9 cellular contexts compared by ENCODE assay signal in genomic region chr19:3403489-3404323, GRCh38. TPM values are rescaled to one million over a fixed set of nuclear protein-coding genes. Genes with fewer than 3 reads are reported as not detected.
DNase-seq lines count a peak whose midpoint lies in the region; ATAC-seq and TF ChIP-seq lines count a peak whose summit lies in the region.
"Had no signal": no experiment of that assay in that cellular context is flagged by ENCODE, and none has a peak within 500 bp of the region (broad histone marks: within the 10 kb centered on the region; RNA-seq: fewer than 3 reads in every experiment).

No MANE protein-coding gene starts in this region.

- intact Hi-C loops in activated CD8-positive, alpha-beta T cell treated with anti-CD3 and anti-CD28 coated beads for 36 hours (cut with micrococcal nuclease) = no loop called here

- no peak for TF ChIP-seq CTCF in AG04450 (IDR thresholded peaks at IDR 0.05; ENCODE audit: low read depth, low read length)
- TF ChIP-seq CTCF in neutrophil (IDR thresholded peaks at IDR 0.05) = no peak
- no peak for TF ChIP-seq CTCF in GM10266 (IDR thresholded peaks at IDR 0.05; ENCODE audit: control insufficient read depth, insufficient read depth, low read depth, missing control alignments)
- no peak for TF ChIP-seq CTCF in activated CD8-positive, alpha-beta T cell treated with anti-CD3 and anti-CD28 coated beads for 36 hours (IDR thresholded peaks at IDR 0.05)

- H3K27me3 ChIP-seq in AG04450 (ENCODE audit: control insufficient read depth, insufficient read depth, low read length) (no peaks in the 10 kb centered on the region), SJCRH30 (no peaks in the 10 kb centered on the region), neutrophil (no peaks in the 10 kb centered on the region)

- H3K36me3 ChIP-seq in SJCRH30 (0 out of 2 replicates have a peak, but pooled peaks cover 5% of the 10 kb centered on the region), neutrophil (peaks cover 2% of the 10 kb centered on the region)

- ATAC-seq in HG03039 (IDR thresholded peaks at IDR 0.05; ENCODE audit: unreplicated experiment) = no peak
- ATAC-seq in activated CD8-positive, alpha-beta T cell treated with anti-CD3 and anti-CD28 coated beads for 36 hours = no peak

- H3K4me3 ChIP-seq in AG04450 (ENCODE audit: low read depth, low read length) (peak overlapping the region; percentile 31), SJCRH30 (no peak overlapping the region), neutrophil (ENCODE audit: low read depth in 1 of 2, low read length in 1 of 2) (no peak overlapping the region)

- H3K9me3 ChIP-seq in AG04450 (ENCODE audit: control insufficient read depth, insufficient read depth, low read length) = peaks cover 4% of the 10 kb centered on the region
- H3K9me3 ChIP-seq in SJCRH30 (replicated peaks) = no peaks in the 10 kb centered on the region
- H3K9me3 ChIP-seq in neutrophil = no peaks in the 10 kb centered on the region

- H3K27ac ChIP-seq in AG04450 (ENCODE audit: low read depth, low read length) (peak overlapping the region; percentile 99), SJCRH30 (no peak overlapping the region), neutrophil (peak overlapping the region; percentile 40)

- H3K36me3 Mint-ChIP-seq in activated CD8-positive, alpha-beta T cell treated with anti-CD3 and anti-CD28 coated beads for 36 hours (ENCODE audit: low read depth) = no peaks in the 10 kb centered on the region

- H3K4me1 ChIP-seq in SJCRH30 (no peaks in the 10 kb centered on the region), neutrophil (ENCODE audit: control insufficient read depth in 1 of 2, insufficient read depth in 1 of 2, low read depth in 1 of 2, low read length in 1 of 2) (peaks cover 16 to 19% of the 10 kb centered on the region in 2 experiments)

- H3K27ac Mint-ChIP-seq in activated CD8-positive, alpha-beta T cell treated with anti-CD3 and anti-CD28 coated beads for 36 hours = no peak overlapping the region

- H3K4me3 Mint-ChIP-seq in activated CD8-positive, alpha-beta T cell treated with anti-CD3 and anti-CD28 coated beads for 36 hours = no peak overlapping the region

- POLR2A ChIA-PET in AG04450 (lab: Yijun Ruan, JAX) = interaction anchor here (0.5 to 1.0 kb wide), 2 partner anchors 38 to 90 kb away, joined by 3 read pairs; no protein-coding TSS in a partner anchor
- POLR2A ChIA-PET in activated CD8-positive, alpha-beta T cell treated with anti-CD3 and anti-CD28 coated beads for 36 hours (lab: Charles Lee) = no interaction called here

- DNase-seq in AG04450 (ENCODE audit: low read depth, low spot score) (peak; percentile 91), SJCRH30 (peak; percentile 25 to 26), fibroblast of the conjunctiva (ENCODE audit: low read depth) (peak; percentile 90), RPMI8226 (no peak), GM10266 (ENCODE audit: extremely low spot score) (no peak)
- DNase-seq in activated CD8-positive, alpha-beta T cell treated with anti-CD3 and anti-CD28 coated beads for 36 hours = no peak
- DNase-seq: activated CD8-positive, alpha-beta memory T cell treated with anti-CD3 and anti-CD28 coated beads, Interleukin-2, amount 50 U/mL, for 48 hours had no signal

- CTCF ChIA-PET in AG04450 (lab: Charles Lee) = interaction anchor here (1.4 kb wide), 1 partner anchor 69 kb away, joined by 3 read pairs; no protein-coding TSS in a partner anchor
- CTCF ChIA-PET in activated CD8-positive, alpha-beta T cell treated with anti-CD3 and anti-CD28 coated beads for 36 hours (lab: Charles Lee) = no interaction called here

- H3K9me3 Mint-ChIP-seq in activated CD8-positive, alpha-beta T cell treated with anti-CD3 and anti-CD28 coated beads for 36 hours = no peaks in the 10 kb centered on the region

- no peaks in the 10 kb centered on the region for H3K4me1 Mint-ChIP-seq in activated CD8-positive, alpha-beta T cell treated with anti-CD3 and anti-CD28 coated beads for 36 hours (ENCODE audit: low read depth)

- H3K27me3 Mint-ChIP-seq in activated CD8-positive, alpha-beta T cell treated with anti-CD3 and anti-CD28 coated beads for 36 hours = no peaks in the 10 kb centered on the region

RNA-seq across cellular contexts. Expression of gene NFIC, which starts 37.3 kb away (rescaled TPM):
- 3.9 and 7.7 TPM in 2 replicates for polyA plus RNA-seq in AG04450 (2011; rRNA removed)
- polyA minus RNA-seq in AG04450 (2011; rRNA and poly(A)+ RNA removed) = 15.0 and 21.4 TPM in 2 replicates
- 15.1 and 16.4 TPM in 2 replicates for total RNA-seq in SJCRH30 (2014; rRNA removed; shearing (Covaris generic))
- 10 to 100 TPM; 19.0 to 20.8 TPM for total RNA-seq in activated CD8-positive, alpha-beta T cell treated with anti-CD3 and anti-CD28 coated beads for 36 hours

Comparison
In these comparisons a context has a peak if more than half of its experiments do, and no peak if none do; other contexts are left out.
1. DNase-seq: peak in AG04450 (single experiment), SJCRH30 (2 of 2) and fibroblast of the conjunctiva (single experiment); none in RPMI8226 (single experiment), GM10266 (single experiment) and activated CD8-positive, alpha-beta T cell treated with anti-CD3 and anti-CD28 coated beads for 36 hours (single experiment).